8 cellular contexts compared by ENCODE assay signal in the genomic region with DNA sequence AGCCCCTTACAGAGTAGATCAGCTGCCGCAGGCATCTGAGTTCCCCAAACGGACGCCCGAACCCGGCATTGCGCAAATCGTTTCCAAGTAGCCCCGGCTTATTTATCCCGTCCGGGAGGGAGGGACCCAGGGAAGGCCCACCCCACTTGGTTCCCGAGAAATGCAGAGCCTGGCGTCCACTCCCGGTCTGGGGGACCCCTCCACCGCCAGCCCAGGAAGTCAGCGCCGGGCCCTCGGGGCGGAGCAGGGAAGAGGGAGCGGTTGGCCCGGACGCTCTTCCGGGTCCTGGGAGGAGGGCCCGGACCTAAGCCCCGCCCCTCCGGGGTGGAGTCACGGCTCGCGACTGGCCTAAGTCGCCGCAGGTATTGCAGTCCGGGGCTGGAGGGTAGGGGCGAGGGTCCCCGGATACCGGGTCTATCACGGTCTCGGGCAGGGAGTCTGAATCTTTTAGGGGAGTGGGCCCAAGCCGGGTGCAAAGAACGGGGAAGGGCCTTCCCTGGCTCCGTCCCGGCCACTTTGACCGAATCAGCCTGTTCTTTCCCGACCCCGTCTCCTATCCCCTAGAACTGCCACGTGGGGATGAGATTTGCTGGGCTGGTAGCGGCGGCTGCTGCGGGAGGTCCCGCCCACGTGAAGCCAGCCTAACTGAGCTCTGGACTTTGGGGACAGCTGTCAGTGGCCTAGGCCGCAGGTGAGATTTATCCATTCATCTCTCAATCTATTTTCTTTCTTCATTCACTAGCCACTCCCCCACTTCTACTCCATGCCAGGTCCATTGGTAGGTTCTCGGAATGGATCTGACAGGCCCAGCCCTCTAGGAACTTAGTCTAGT. TPM values are rescaled to one million over a fixed set of nuclear protein-coding genes. Genes with fewer than 3 reads are reported as not detected.
DNase-seq lines count a peak whose midpoint lies in the region; ATAC-seq, FAIRE-seq and TF ChIP-seq lines count a peak whose summit lies in the region.

A gene with protein sequence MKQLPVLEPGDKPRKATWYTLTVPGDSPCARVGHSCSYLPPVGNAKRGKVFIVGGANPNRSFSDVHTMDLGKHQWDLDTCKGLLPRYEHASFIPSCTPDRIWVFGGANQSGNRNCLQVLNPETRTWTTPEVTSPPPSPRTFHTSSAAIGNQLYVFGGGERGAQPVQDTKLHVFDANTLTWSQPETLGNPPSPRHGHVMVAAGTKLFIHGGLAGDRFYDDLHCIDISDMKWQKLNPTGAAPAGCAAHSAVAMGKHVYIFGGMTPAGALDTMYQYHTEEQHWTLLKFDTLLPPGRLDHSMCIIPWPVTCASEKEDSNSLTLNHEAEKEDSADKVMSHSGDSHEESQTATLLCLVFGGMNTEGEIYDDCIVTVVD (plus strand): TSS at position 327 of the 832 bp plus-strand sequence. CDS start 2,472 bp downstream, outside the sequence.

- peak within 1 kb of the TSS; percentile 91 for H3K27ac ChIP-seq in epithelial cell of prostate

- no peak for TF ChIP-seq CTCF in D721Med (IDR thresholded peaks at IDR 0.05; ENCODE audit: insufficient read depth, missing control alignments)

- no peak for FAIRE-seq in D721Med (lab: Jason Lieb, UNC)

- peak; percentile 95 for ATAC-seq in GM21515 (IDR thresholded peaks at IDR 0.05; ENCODE audit: unreplicated experiment)

- peak; percentile 65 for DNase-seq in D721Med (ENCODE audit: insufficient read length, low spot score)
- DNase-seq in HuH-7 (ENCODE audit: low spot score): peak; percentile 89
- DNase-seq in OCI-M1 (lab: John Stamatoyannopoulos, UW): peak; percentile 96
- peak; percentile 89 for DNase-seq in activated T-cell treated with anti-CD3 and anti-CD28 coated beads for 4 hours
- DNase-seq in epithelial cell of prostate (ENCODE audit: low read depth, low spot score): peak; percentile 45
- DNase-seq in mucosa of gallbladder (ENCODE audit: low spot score): peak; percentile 91
- peak; percentile 70 to 73 for DNase-seq in stimulated activated CD8-positive, alpha-beta memory T cell treated with anti-CD3 and anti-CD28 coated beads, Interleukin-4, amount 100 ng/mL, for 4 hours (ENCODE audit: low read depth in 2 of 2, low spot score in 1 of 2)

RNA-seq across cellular contexts. Expression of the gene that starts here (rescaled TPM):
- total RNA-seq in mucosa of gallbladder: 10.5 TPM

Comparison
In these comparisons a context has a peak if more than half of its experiments do, and no peak if none do; other contexts are left out.
1. Peak in every context shown above with its lines: DNase-seq, ATAC-seq and H3K27ac ChIP-seq.
2. DNase-seq: peak in every context shown above with its lines; median percentile 96 in OCI-M1; 91 in mucosa of gallbladder; 89 in HuH-7; 89 in activated T-cell treated with anti-CD3 and anti-CD28 coated beads for 4 hours; 72 in stimulated activated CD8-positive, alpha-beta memory T cell treated with anti-CD3 and anti-CD28 coated beads, Interleukin-4, amount 100 ng/mL, for 4 hours; 65 in D721Med; 45 in epithelial cell of prostate.